1 cellular context compared by ENCODE assay signal in the genomic region with DNA sequence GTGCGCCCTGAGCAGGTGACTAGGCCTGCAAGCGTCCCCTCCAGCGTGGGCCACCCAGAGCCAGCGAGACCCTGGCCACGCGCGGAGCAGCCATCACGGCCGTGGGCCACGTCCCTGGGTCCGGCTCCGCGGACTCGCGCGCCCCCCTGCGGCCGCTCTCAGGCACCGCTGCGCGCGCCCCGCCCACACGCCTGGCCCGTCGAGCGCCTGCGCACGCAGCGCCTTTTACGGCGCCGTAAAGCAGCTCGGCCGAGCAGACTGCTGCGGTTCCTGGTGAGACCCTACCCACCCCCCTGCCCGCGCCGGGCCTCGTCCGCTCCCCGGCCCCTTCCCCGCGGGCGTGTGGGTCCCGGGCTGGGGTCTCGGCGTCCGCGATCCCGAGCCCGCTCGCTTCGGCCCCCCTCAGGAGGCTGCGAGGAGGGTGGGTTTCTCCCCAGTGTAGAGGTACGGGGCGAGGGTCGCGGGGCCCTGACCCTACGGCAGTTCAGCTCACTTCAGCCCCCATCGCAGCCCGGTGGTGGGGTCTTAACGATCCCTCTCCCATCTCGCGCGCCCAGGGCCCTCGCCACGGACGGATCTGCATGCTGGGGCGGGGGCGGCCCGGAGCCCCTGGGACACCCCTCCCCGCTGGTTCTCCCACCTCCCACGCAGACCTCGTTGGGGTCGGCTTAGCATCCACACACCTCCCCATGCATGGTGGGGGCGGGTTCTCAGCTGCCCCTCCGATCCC.
TF ChIP-seq lines count a peak whose summit lies in the region.

A gene (plus strand): TSS at position 228 of the 730 bp plus-strand sequence. CDS start 1,421 bp downstream, outside the sequence.

TF ChIP-seq in HepG2, 621 proteins besides CTCF, POLR2A, EP300 and RAD21 (continued from another document and continues in another):
- TF ChIP-seq, protein P1, sequence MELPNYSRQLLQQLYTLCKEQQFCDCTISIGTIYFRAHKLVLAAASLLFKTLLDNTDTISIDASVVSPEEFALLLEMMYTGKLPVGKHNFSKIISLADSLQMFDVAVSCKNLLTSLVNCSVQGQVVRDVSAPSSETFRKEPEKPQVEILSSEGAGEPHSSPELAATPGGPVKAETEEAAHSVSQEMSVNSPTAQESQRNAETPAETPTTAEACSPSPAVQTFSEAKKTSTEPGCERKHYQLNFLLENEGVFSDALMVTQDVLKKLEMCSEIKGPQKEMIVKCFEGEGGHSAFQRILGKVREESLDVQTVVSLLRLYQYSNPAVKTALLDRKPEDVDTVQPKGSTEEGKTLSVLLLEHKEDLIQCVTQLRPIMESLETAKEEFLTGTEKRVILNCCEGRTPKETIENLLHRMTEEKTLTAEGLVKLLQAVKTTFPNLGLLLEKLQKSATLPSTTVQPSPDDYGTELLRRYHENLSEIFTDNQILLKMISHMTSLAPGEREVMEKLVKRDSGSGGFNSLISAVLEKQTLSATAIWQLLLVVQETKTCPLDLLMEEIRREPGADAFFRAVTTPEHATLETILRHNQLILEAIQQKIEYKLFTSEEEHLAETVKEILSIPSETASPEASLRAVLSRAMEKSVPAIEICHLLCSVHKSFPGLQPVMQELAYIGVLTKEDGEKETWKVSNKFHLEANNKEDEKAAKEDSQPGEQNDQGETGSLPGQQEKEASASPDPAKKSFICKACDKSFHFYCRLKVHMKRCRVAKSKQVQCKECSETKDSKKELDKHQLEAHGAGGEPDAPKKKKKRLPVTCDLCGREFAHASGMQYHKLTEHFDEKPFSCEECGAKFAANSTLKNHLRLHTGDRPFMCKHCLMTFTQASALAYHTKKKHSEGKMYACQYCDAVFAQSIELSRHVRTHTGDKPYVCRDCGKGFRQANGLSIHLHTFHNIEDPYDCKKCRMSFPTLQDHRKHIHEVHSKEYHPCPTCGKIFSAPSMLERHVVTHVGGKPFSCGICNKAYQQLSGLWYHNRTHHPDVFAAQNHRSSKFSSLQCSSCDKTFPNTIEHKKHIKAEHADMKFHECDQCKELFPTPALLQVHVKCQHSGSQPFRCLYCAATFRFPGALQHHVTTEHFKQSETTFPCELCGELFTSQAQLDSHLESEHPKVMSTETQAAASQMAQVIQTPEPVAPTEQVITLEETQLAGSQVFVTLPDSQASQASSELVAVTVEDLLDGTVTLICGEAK (IDR thresholded peaks at IDR 0.05) = no peak
- TF ChIP-seq, protein P1 (CRISPR knock-in tag; IDR thresholded peaks at IDR 0.05) = peak; percentile 30; the same call in 1 of the 2 replicates
- TF ChIP-seq ZSCAN22 (CRISPR knock-in tag; IDR thresholded peaks at IDR 0.05) (no peak), JUN (CRISPR knock-in tag; IDR thresholded peaks at IDR 0.05) (0 out of 2 replicates have a peak, but pooled peaks have one; percentile 30), JARID2 (CRISPR knock-in tag; IDR thresholded peaks at IDR 0.05; ENCODE audit: insufficient replicate concordance) (no peak), CEBPB (IDR thresholded peaks at IDR 0.05; ENCODE audit: borderline replicate concordance, low read depth, low read length) (no peak), SIX1 (CRISPR knock-in tag; IDR thresholded peaks at IDR 0.05; ENCODE audit: borderline replicate concordance) (no peak), ZBTB20 (CRISPR knock-in tag; IDR thresholded peaks at IDR 0.05; ENCODE audit: borderline replicate concordance, low read depth) (no peak), TAF15 (IDR thresholded peaks at IDR 0.05; ENCODE audit: low read depth, low read length, poor library complexity, severe bottlenecking) (no peak), SIX4 (CRISPR knock-in tag; IDR thresholded peaks at IDR 0.05) (no peak), MXD4 (CRISPR knock-in tag; IDR thresholded peaks at IDR 0.05) (no peak; the same call in 1 of the 2 replicates), ZBTB8A (CRISPR knock-in tag; IDR thresholded peaks at IDR 0.05; ENCODE audit: borderline replicate concordance, low read depth) (no peak), NRL (CRISPR knock-in tag; IDR thresholded peaks at IDR 0.05; ENCODE audit: borderline replicate concordance) (no peak), ZNF7 (CRISPR knock-in tag; IDR thresholded peaks at IDR 0.05) (no peak), SRSF4 (IDR thresholded peaks at IDR 0.05; ENCODE audit: low read depth, low read length, poor library complexity, severe bottlenecking) (no peak), FOXK1 (CRISPR knock-in tag; IDR thresholded peaks at IDR 0.05; ENCODE audit: borderline replicate concordance, low read depth) (no peak; the same call in 1 of the 2 replicates), WIZ (CRISPR knock-in tag; IDR thresholded peaks at IDR 0.05) (no peak), ZNF468 (CRISPR knock-in tag; IDR thresholded peaks at IDR 0.05) (no peak), ZNF143 (CRISPR knock-in tag; IDR thresholded peaks at IDR 0.05) (no peak; the same call in 1 of the 2 replicates), KDM4B (CRISPR knock-in tag; IDR thresholded peaks at IDR 0.05) (no peak), ZNF180 (CRISPR knock-in tag; IDR thresholded peaks at IDR 0.05; ENCODE audit: borderline replicate concordance, low read depth) (no peak), RBFOX2 (IDR thresholded peaks at IDR 0.05; ENCODE audit: low read depth, low read length) (peak; percentile 80), PHF8 (CRISPR knock-in tag; IDR thresholded peaks at IDR 0.05) (peak; percentile 92), ZNF441 (CRISPR knock-in tag; IDR thresholded peaks at IDR 0.05; ENCODE audit: borderline replicate concordance) (no peak), IRF2 (CRISPR knock-in tag; IDR thresholded peaks at IDR 0.05) (no peak), ZNF549 (CRISPR knock-in tag; IDR thresholded peaks at IDR 0.05) (no peak), ZNF260 (CRISPR knock-in tag; IDR thresholded peaks at IDR 0.05; ENCODE audit: borderline replicate concordance, low read depth) (no peak)
- TF ChIP-seq, protein P2, sequence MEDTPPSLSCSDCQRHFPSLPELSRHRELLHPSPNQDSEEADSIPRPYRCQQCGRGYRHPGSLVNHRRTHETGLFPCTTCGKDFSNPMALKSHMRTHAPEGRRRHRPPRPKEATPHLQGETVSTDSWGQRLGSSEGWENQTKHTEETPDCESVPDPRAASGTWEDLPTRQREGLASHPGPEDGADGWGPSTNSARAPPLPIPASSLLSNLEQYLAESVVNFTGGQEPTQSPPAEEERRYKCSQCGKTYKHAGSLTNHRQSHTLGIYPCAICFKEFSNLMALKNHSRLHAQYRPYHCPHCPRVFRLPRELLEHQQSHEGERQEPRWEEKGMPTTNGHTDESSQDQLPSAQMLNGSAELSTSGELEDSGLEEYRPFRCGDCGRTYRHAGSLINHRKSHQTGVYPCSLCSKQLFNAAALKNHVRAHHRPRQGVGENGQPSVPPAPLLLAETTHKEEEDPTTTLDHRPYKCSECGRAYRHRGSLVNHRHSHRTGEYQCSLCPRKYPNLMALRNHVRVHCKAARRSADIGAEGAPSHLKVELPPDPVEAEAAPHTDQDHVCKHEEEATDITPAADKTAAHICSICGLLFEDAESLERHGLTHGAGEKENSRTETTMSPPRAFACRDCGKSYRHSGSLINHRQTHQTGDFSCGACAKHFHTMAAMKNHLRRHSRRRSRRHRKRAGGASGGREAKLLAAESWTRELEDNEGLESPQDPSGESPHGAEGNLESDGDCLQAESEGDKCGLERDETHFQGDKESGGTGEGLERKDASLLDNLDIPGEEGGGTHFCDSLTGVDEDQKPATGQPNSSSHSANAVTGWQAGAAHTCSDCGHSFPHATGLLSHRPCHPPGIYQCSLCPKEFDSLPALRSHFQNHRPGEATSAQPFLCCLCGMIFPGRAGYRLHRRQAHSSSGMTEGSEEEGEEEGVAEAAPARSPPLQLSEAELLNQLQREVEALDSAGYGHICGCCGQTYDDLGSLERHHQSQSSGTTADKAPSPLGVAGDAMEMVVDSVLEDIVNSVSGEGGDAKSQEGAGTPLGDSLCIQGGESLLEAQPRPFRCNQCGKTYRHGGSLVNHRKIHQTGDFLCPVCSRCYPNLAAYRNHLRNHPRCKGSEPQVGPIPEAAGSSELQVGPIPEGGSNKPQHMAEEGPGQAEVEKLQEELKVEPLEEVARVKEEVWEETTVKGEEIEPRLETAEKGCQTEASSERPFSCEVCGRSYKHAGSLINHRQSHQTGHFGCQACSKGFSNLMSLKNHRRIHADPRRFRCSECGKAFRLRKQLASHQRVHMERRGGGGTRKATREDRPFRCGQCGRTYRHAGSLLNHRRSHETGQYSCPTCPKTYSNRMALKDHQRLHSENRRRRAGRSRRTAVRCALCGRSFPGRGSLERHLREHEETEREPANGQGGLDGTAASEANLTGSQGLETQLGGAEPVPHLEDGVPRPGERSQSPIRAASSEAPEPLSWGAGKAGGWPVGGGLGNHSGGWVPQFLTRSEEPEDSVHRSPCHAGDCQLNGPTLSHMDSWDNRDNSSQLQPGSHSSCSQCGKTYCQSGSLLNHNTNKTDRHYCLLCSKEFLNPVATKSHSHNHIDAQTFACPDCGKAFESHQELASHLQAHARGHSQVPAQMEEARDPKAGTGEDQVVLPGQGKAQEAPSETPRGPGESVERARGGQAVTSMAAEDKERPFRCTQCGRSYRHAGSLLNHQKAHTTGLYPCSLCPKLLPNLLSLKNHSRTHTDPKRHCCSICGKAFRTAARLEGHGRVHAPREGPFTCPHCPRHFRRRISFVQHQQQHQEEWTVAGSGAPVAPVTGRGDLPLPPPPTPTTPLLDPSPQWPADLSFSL (CRISPR knock-in tag; IDR thresholded peaks at IDR 0.05) = no peak
- TF ChIP-seq, protein P3, sequence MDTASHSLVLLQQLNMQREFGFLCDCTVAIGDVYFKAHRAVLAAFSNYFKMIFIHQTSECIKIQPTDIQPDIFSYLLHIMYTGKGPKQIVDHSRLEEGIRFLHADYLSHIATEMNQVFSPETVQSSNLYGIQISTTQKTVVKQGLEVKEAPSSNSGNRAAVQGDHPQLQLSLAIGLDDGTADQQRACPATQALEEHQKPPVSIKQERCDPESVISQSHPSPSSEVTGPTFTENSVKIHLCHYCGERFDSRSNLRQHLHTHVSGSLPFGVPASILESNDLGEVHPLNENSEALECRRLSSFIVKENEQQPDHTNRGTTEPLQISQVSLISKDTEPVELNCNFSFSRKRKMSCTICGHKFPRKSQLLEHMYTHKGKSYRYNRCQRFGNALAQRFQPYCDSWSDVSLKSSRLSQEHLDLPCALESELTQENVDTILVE (CRISPR knock-in tag; IDR thresholded peaks at IDR 0.05) = no peak
- TF ChIP-seq, protein P4, sequence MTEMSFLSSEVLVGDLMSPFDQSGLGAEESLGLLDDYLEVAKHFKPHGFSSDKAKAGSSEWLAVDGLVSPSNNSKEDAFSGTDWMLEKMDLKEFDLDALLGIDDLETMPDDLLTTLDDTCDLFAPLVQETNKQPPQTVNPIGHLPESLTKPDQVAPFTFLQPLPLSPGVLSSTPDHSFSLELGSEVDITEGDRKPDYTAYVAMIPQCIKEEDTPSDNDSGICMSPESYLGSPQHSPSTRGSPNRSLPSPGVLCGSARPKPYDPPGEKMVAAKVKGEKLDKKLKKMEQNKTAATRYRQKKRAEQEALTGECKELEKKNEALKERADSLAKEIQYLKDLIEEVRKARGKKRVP (CRISPR knock-in tag; IDR thresholded peaks at IDR 0.05) = no peak
- TF ChIP-seq, protein P5, sequence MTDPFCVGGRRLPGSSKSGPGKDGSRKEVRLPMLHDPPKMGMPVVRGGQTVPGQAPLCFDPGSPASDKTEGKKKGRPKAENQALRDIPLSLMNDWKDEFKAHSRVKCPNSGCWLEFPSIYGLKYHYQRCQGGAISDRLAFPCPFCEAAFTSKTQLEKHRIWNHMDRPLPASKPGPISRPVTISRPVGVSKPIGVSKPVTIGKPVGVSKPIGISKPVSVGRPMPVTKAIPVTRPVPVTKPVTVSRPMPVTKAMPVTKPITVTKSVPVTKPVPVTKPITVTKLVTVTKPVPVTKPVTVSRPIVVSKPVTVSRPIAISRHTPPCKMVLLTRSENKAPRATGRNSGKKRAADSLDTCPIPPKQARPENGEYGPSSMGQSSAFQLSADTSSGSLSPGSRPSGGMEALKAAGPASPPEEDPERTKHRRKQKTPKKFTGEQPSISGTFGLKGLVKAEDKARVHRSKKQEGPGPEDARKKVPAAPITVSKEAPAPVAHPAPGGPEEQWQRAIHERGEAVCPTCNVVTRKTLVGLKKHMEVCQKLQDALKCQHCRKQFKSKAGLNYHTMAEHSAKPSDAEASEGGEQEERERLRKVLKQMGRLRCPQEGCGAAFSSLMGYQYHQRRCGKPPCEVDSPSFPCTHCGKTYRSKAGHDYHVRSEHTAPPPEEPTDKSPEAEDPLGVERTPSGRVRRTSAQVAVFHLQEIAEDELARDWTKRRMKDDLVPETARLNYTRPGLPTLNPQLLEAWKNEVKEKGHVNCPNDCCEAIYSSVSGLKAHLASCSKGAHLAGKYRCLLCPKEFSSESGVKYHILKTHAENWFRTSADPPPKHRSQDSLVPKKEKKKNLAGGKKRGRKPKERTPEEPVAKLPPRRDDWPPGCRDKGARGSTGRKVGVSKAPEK (CRISPR knock-in tag; IDR thresholded peaks at IDR 0.05; ENCODE audit: borderline replicate concordance) = no peak
- TF ChIP-seq, protein P6, sequence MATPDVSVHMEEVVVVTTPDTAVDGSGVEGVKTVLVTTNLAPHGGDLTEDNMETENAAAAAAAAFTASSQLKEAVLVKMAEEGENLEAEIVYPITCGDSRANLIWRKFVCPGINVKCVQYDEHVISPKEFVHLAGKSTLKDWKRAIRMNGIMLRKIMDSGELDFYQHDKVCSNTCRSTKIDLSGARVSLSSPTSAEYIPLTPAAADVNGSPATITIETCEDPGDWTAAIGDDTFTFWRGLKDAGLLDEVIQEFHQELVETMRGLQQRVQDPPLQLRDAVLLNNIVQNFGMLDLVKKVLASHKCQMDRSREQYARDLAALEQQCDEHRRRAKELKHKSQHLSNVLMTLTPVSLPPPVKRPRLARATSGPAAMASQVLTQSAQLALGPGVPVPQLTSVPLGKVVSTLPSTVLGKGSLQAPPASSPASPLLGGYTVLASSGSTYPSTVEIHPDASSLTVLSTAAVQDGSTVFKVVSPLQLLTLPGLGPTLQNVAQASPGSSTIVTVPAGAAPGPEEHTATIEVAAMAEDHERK (CRISPR knock-in tag; IDR thresholded peaks at IDR 0.05; ENCODE audit: low read depth) = no peak
- TF ChIP-seq, protein P7, sequence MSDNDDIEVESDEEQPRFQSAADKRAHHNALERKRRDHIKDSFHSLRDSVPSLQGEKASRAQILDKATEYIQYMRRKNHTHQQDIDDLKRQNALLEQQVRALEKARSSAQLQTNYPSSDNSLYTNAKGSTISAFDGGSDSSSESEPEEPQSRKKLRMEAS (IDR thresholded peaks at IDR 0.05) = peak; percentile 58
